In genomic region chr22:28819253-28820096, GRCh38 we compare ENCODE assay signal across 9 cellular contexts. TPM values are rescaled to one million over a fixed set of nuclear protein-coding genes. Genes with fewer than 3 reads are reported as not detected.
DNase-seq lines count a peak whose midpoint lies in the region; ATAC-seq and TF ChIP-seq lines count a peak whose summit lies in the region.
"Had no signal": no experiment of that assay in that cellular context is flagged by ENCODE, and none has a peak within 500 bp of the region (broad histone marks: within the 10 kb centered on the region; RNA-seq: fewer than 3 reads in every experiment).

No MANE protein-coding gene starts in this region.

- ATAC-seq in activated naive CD4-positive, alpha-beta T cell treated with anti-CD3 and anti-CD28 coated beads, Interleukin-2, amount 50 U/mL, for 72 hours, result no peak
- ATAC-seq in HG03460 (IDR thresholded peaks at IDR 0.05; ENCODE audit: unreplicated experiment), result peak; percentile 46
- no peak for ATAC-seq in HG02852 (IDR thresholded peaks at IDR 0.05; ENCODE audit: unreplicated experiment)

- H3K4me1 Mint-ChIP-seq in immature natural killer cell (peaks cover 72% of the 10 kb centered on the region in 2 donors), type B pancreatic cell (ENCODE audit: unreplicated experiment) (peaks cover 33% of the 10 kb centered on the region)

- peak overlapping the region; percentile 6 to 60 (median 55) for H3K4me3 Mint-ChIP-seq in immature natural killer cell
- H3K4me3 Mint-ChIP-seq in type B pancreatic cell, result peak overlapping the region; percentile 44

- no peaks in the 10 kb centered on the region for H3K9me3 Mint-ChIP-seq in activated naive CD4-positive, alpha-beta T cell treated with anti-CD3 and anti-CD28 coated beads, Interleukin-2, amount 50 U/mL, for 72 hours
- no peaks in the 10 kb centered on the region for H3K9me3 Mint-ChIP-seq in immature natural killer cell
- H3K9me3 Mint-ChIP-seq in type B pancreatic cell, result no peaks in the 10 kb centered on the region
- H3K9me3 Mint-ChIP-seq: IgD-negative memory B cell had no signal

- peaks cover 0 to 6% (median 6%) of the 10 kb centered on the region in 3 donors for H3K27me3 Mint-ChIP-seq in immature natural killer cell (ENCODE audit: low read depth in 3 of 3)
- no peaks in the 10 kb centered on the region for H3K27me3 Mint-ChIP-seq in type B pancreatic cell
- H3K27me3 Mint-ChIP-seq: IgD-negative memory B cell had no signal

- H3K27ac Mint-ChIP-seq in activated naive CD4-positive, alpha-beta T cell treated with anti-CD3 and anti-CD28 coated beads, Interleukin-2, amount 50 U/mL, for 72 hours, result peak overlapping the region; percentile 15 to 82
- H3K27ac Mint-ChIP-seq in immature natural killer cell (peak overlapping the region; percentile 30 to 79 (median 62)), type B pancreatic cell (peak overlapping the region; percentile 92)
- H3K27ac Mint-ChIP-seq: IgD-negative memory B cell had no signal

- H3K36me3 Mint-ChIP-seq in activated naive CD4-positive, alpha-beta T cell treated with anti-CD3 and anti-CD28 coated beads, Interleukin-2, amount 50 U/mL, for 72 hours, result peaks cover 9 to 13% of the 10 kb centered on the region in 2 donors
- H3K36me3 Mint-ChIP-seq in immature natural killer cell, result peaks cover 10 to 18% (median 16%) of the 10 kb centered on the region in 3 donors
- H3K36me3 Mint-ChIP-seq in type B pancreatic cell, result no peaks in the 10 kb centered on the region

- no peak for DNase-seq in activated naive CD4-positive, alpha-beta T cell treated with anti-CD3 and anti-CD28 coated beads, Interleukin-2, amount 50 U/mL, for 72 hours (ENCODE audit: low spot score in 2 of 2)
- DNase-seq in activated naive CD4-positive, alpha-beta T cell treated with anti-CD3 and anti-CD28 coated beads, Interleukin-2, amount 50 U/mL, for 16 hours, result no peak
- DNase-seq in immature natural killer cell, result no peak
- DNase-seq in type B pancreatic cell (ENCODE audit: extremely low spot score, unreplicated experiment), result no peak
- DNase-seq in activated CD8-positive, alpha-beta memory T cell treated with anti-CD3 and anti-CD28 coated beads, Interleukin-2, amount 50 U/mL, for 4 hours, result no peak
- DNase-seq in activated naive CD4-positive, alpha-beta T cell treated with Interleukin-2 at 50 U/mL for 16 hours, result no peak

- TF ChIP-seq CTCF in type B pancreatic cell (conservative IDR thresholded peaks at IDR 0.05), result no peak

RNA-seq across cellular contexts. Expression of gene XBP1, which starts 19.1 kb away (rescaled TPM):
- total RNA-seq in activated naive CD4-positive, alpha-beta T cell treated with anti-CD3 and anti-CD28 coated beads, Interleukin-2, amount 50 U/mL, for 72 hours, result 10 to 100 TPM; 62.7 to 91.8 TPM
- polyA plus RNA-seq in immature natural killer cell, result 1,000 to 10,000 TPM in 1 of 3 donors, 100 to 1,000 TPM in 2; 600 to 1,153 (median 962) TPM
- 127 and 170 TPM in 2 replicates for total RNA-seq in type B pancreatic cell (ENCODE audit: low replicate concordance)

RNA-seq across cellular contexts. Expression of gene CCDC117, which starts 47.0 kb away (rescaled TPM):
- 10 to 100 TPM; 26.8 to 31.5 TPM for total RNA-seq in activated naive CD4-positive, alpha-beta T cell treated with anti-CD3 and anti-CD28 coated beads, Interleukin-2, amount 50 U/mL, for 72 hours
- 10 to 100 TPM; 13.7 to 21.4 (median 14.7) TPM for polyA plus RNA-seq in immature natural killer cell
- total RNA-seq in type B pancreatic cell (ENCODE audit: low replicate concordance), result 29.0 and 40.8 TPM in 2 replicates
